Comparison of ENCODE assay signal across 16 cellular contexts in the genomic region with DNA sequence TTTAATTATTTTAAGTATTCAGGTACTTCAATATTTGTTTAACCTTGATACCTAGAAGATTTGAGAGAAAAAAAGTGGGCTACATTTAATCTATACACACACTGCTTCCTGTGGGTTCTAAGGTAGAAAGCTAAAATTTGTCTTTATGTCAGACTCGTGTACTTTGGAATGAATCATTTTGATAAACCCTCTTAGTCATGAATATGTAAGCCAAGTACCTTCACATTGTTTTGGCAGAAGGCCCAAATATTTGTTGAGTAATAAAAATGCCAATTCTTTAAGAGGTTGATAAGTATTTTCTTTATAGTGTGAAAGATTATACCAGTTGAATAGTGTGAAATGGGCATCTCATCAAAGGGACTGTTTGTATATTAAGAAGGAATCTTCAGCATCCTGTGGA.
DNase-seq lines count a peak whose midpoint lies in the region; ATAC-seq, FAIRE-seq and TF ChIP-seq lines count a peak whose summit lies in the region.
"Had no signal": no experiment of that assay in that cellular context is flagged by ENCODE, and none has a peak within 500 bp of the region (broad histone marks: within the 10 kb centered on the region; RNA-seq: fewer than 3 reads in every experiment).

No MANE protein-coding gene starts in this region.

- TF ChIP-seq POLR2A in body of pancreas (IDR thresholded peaks at IDR 0.05) (no peak), esophagus squamous epithelium (IDR thresholded peaks at IDR 0.05) (no peak)

- intact Hi-C loops in body of pancreas (cut with DNase I): no loop called here
- intact Hi-C loops in esophagus squamous epithelium (cut with DNase I): no loop called here

- in situ Hi-C loops in Caki2 (cut with HindIII; ENCODE audit: low pct_unique_long_range_greater_than_20kb, low sequenced_read_pairs): no loop called here

- no peaks in the 10 kb centered on the region for H3K36me3 ChIP-seq in body of pancreas (replicated peaks in 1 of 2; ENCODE audit: insufficient read depth in 1 of 2, low read depth in 2 of 2)
- no peaks in the 10 kb centered on the region for H3K36me3 ChIP-seq in kidney epithelial cell (ENCODE audit: control insufficient read depth, insufficient read depth, low read length)
- no peaks in the 10 kb centered on the region for H3K36me3 ChIP-seq in esophagus squamous epithelium

- ATAC-seq in body of pancreas: peak; percentile 87
- ATAC-seq: activated CD4-positive, alpha-beta T cell treated with anti-CD3 and anti-CD28 coated beads for 36 hours; right cardiac atrium; T-helper 17 cell had no signal

- H3K4me1 ChIP-seq in body of pancreas (peaks cover 23% of the 10 kb centered on the region), esophagus squamous epithelium (no peaks in the 10 kb centered on the region)

- DNase-seq in Caki2 (ENCODE audit: low read depth) (peak; percentile 6), HTR-8/SVneo (ENCODE audit: insufficient read length, low spot score) (peak; percentile 7), body of pancreas (peak in 1 of 4 donors; percentile 11), kidney epithelial cell (ENCODE audit: low read depth) (peak; percentile 7), D721Med (ENCODE audit: insufficient read length, low spot score) (no peak), esophagus squamous epithelium (lab: John Stamatoyannopoulos, UW) (no peak), iPS-NIHi7 (ENCODE audit: extremely low spot score) (no peak), retina (no peak)
- DNase-seq: activated CD4-positive, alpha-beta T cell treated with anti-CD3 and anti-CD28 coated beads for 36 hours; immature natural killer cell; NCI-H2081 treated with DMSO at 0.1 percent for 48 hours; right cardiac atrium; T-helper 17 cell had no signal

- TF ChIP-seq CTCF in body of pancreas (IDR thresholded peaks at IDR 0.05): no peak
- no peak for TF ChIP-seq CTCF in kidney epithelial cell (IDR thresholded peaks at IDR 0.05; ENCODE audit: insufficient read depth, low read length, poor library complexity, severe bottlenecking)
- TF ChIP-seq CTCF in D721Med (IDR thresholded peaks at IDR 0.05; ENCODE audit: insufficient read depth, missing control alignments): no peak
- TF ChIP-seq CTCF in esophagus squamous epithelium (IDR thresholded peaks at IDR 0.05): no peak

- peak overlapping the region in 1 of 4 donors; percentile 50 for H3K27ac ChIP-seq in body of pancreas
- H3K27ac ChIP-seq in esophagus squamous epithelium: no peak overlapping the region

- H3K27me3 ChIP-seq in body of pancreas (no peaks in the 10 kb centered on the region), kidney epithelial cell (ENCODE audit: control insufficient read depth, insufficient read depth, low read length) (no peaks in the 10 kb centered on the region), esophagus squamous epithelium (no peaks in the 10 kb centered on the region)

- 0 to 10% methylated on average over 1 of the region's 1 CpG for WGBS in body of pancreas, 2 donors
- WGBS in esophagus squamous epithelium, 2 donors: 0 to 4% methylated on average over 1 of the region's 1 CpG

- FAIRE-seq in HTR-8/SVneo (lab: Jason Lieb, UNC) (no peak), D721Med (lab: Jason Lieb, UNC) (no peak)
- FAIRE-seq: endometrium, G401.6, GM18507 had no signal

- H3K4me3 ChIP-seq in body of pancreas: no peak overlapping the region
- H3K4me3 ChIP-seq in kidney epithelial cell (ENCODE audit: low read depth, low read length): no peak overlapping the region
- no peak overlapping the region for H3K4me3 ChIP-seq in esophagus squamous epithelium

- H3K9me3 ChIP-seq in body of pancreas (no peaks in the 10 kb centered on the region), esophagus squamous epithelium (no peaks in the 10 kb centered on the region)

Comparison
In these comparisons a context has a peak if more than half of its experiments do, and no peak if none do; other contexts are left out.
1. DNase-seq: peak in Caki2 (single experiment), HTR-8/SVneo (single experiment) and kidney epithelial cell (single experiment); none in D721Med (single experiment), esophagus squamous epithelium (single experiment), iPS-NIHi7 (single experiment) and retina (single experiment).